In the genomic region with DNA sequence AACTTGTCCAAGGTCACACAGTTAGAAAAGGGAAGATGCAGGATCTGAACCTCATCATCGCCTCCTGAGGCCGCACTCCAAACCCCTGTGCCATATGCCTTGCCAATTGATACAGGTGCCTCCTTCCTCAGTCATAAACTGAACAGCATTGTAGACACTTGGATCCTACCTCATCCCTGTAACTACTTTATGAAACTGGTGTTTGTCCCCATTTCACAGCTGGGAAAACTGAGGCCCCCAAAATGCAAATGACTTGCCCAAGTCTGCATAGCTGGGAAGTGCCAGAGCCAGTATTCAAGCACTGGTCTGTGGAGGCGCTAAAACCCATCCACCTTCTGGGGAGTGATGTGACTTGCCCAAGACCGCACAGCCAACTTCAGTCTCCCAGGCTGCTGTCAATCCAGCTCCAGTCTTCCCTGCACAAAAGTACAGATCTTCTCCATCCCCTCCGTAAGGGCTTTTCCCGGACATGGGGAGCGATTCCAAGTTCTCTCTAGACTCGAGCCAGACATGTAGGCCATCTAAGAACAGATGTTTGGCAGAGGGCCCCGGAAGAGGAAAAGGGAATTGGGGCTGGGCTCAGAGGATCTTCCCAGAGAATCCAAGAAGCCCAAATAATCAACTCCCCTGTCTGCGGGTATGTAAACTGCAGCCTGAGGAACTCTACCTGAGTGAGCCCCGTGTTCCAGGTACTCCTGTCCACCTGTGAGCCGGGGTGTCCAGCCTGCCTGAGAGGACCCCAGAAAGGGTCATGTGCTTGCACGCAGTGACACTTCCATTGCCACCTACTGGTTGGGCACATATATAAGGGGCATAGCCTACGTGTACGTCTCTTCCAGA, we compare ENCODE assay signal across 1 cellular context.
TF ChIP-seq lines count a peak whose summit lies in the region.

No MANE protein-coding gene starts in this region.

TF ChIP-seq in GM23338, 12 proteins besides CTCF, POLR2A, EP300 and RAD21 (continued from another document):
- TF ChIP-seq, protein P1, sequence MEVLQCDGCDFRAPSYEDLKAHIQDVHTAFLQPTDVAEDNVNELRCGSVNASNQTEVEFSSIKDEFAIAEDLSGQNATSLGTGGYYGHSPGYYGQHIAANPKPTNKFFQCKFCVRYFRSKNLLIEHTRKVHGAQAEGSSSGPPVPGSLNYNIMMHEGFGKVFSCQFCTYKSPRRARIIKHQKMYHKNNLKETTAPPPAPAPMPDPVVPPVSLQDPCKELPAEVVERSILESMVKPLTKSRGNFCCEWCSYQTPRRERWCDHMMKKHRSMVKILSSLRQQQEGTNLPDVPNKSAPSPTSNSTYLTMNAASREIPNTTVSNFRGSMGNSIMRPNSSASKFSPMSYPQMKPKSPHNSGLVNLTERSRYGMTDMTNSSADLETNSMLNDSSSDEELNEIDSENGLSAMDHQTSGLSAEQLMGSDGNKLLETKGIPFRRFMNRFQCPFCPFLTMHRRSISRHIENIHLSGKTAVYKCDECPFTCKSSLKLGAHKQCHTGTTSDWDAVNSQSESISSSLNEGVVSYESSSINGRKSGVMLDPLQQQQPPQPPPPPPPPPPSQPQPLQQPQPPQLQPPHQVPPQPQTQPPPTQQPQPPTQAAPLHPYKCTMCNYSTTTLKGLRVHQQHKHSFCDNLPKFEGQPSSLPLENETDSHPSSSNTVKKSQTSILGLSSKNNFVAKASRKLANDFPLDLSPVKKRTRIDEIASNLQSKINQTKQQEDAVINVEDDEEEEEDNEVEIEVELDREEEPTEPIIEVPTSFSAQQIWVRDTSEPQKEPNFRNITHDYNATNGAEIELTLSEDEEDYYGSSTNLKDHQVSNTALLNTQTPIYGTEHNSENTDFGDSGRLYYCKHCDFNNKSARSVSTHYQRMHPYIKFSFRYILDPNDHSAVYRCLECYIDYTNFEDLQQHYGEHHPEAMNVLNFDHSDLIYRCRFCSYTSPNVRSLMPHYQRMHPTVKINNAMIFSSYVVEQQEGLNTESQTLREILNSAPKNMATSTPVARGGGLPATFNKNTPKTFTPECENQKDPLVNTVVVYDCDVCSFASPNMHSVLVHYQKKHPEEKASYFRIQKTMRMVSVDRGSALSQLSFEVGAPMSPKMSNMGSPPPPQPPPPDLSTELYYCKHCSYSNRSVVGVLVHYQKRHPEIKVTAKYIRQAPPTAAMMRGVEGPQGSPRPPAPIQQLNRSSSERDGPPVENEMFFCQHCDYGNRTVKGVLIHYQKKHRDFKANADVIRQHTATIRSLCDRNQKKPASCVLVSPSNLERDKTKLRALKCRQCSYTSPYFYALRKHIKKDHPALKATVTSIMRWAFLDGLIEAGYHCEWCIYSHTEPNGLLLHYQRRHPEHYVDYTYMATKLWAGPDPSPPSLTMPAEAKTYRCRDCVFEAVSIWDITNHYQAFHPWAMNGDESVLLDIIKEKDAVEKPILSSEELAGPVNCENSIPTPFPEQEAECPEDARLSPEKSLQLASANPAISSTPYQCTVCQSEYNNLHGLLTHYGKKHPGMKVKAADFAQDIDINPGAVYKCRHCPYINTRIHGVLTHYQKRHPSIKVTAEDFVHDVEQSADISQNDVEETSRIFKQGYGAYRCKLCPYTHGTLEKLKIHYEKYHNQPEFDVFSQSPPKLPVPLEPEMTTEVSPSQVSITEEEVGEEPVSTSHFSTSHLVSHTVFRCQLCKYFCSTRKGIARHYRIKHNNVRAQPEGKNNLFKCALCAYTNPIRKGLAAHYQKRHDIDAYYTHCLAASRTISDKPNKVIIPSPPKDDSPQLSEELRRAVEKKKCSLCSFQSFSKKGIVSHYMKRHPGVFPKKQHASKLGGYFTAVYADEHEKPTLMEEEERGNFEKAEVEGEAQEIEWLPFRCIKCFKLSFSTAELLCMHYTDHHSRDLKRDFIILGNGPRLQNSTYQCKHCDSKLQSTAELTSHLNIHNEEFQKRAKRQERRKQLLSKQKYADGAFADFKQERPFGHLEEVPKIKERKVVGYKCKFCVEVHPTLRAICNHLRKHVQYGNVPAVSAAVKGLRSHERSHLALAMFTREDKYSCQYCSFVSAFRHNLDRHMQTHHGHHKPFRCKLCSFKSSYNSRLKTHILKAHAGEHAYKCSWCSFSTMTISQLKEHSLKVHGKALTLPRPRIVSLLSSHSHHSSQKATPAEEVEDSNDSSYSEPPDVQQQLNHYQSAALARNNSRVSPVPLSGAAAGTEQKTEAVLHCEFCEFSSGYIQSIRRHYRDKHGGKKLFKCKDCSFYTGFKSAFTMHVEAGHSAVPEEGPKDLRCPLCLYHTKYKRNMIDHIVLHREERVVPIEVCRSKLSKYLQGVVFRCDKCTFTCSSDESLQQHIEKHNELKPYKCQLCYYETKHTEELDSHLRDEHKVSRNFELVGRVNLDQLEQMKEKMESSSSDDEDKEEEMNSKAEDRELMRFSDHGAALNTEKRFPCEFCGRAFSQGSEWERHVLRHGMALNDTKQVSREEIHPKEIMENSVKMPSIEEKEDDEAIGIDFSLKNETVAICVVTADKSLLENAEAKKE (CRISPR knock-in tag; IDR thresholded peaks at IDR 0.05) = no peak
- TF ChIP-seq EZH2phosphoT487 (IDR thresholded peaks at IDR 0.05; ENCODE audit: unreplicated experiment) = no peak
- TF ChIP-seq ZNF331 (CRISPR knock-in tag; IDR thresholded peaks at IDR 0.05; ENCODE audit: low read depth) = no peak
- TF ChIP-seq, protein P2, sequence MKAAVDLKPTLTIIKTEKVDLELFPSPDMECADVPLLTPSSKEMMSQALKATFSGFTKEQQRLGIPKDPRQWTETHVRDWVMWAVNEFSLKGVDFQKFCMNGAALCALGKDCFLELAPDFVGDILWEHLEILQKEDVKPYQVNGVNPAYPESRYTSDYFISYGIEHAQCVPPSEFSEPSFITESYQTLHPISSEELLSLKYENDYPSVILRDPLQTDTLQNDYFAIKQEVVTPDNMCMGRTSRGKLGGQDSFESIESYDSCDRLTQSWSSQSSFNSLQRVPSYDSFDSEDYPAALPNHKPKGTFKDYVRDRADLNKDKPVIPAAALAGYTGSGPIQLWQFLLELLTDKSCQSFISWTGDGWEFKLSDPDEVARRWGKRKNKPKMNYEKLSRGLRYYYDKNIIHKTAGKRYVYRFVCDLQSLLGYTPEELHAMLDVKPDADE (IDR thresholded peaks at IDR 0.05) = no peak
- no peak for TF ChIP-seq REST (IDR thresholded peaks at IDR 0.05; ENCODE audit: unreplicated experiment)
- TF ChIP-seq EZH2 (IDR thresholded peaks at IDR 0.05; ENCODE audit: low read depth, unreplicated experiment) = no peak
